Comparison of ENCODE assay signal across 9 cellular contexts in the genomic region with DNA sequence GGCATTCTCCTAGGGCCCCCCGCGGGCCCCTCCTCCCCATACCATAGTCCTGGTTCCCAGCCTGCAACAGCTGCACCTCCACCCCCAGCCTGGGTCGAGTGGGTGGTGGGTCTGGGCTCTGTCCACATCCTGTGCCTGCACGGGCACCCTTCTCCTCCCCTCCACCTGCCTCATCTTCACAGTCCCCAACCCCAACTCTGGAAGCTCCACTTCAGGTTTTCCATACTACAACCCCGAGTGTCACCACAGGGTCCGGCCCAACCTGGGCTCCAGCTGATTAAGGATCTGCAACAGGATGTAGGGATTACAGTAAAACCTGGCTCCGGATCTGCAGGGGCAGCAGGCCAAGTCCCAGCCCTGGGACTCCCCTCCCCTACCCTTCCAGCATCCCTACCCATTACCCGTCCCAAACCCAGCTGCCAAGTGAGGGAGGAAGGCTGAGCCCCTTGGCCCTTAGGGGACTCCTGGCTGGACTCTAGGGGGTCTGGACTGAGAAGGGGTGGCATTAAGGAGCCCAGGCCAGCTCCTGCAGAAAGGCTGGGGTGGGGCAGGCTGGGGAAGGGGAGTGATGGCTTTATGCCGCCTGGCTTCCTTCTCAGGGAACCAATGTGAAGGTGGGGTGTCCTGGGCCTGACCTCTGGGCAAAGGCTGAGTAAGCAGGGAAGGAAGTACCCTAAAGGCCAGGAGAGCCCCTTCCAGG.
DNase-seq lines count a peak whose midpoint lies in the region; ATAC-seq and TF ChIP-seq lines count a peak whose summit lies in the region.
"Had no signal": no experiment of that assay in that cellular context is flagged by ENCODE, and none has a peak within 500 bp of the region (broad histone marks: within the 10 kb centered on the region; RNA-seq: fewer than 3 reads in every experiment).

No MANE protein-coding gene starts in this region.

- no peaks in the 10 kb centered on the region for H3K27me3 ChIP-seq in osteoblast (ENCODE audit: insufficient read depth, low read length)

- no peaks in the 10 kb centered on the region for H3K27me3 Mint-ChIP-seq in activated naive CD8-positive, alpha-beta T cell treated with anti-CD3 and anti-CD28 coated beads for 36 hours
- H3K27me3 Mint-ChIP-seq in activated naive CD8-positive, alpha-beta T cell treated with anti-CD3 and anti-CD28 coated beads, Interleukin-2, amount 50 U/mL, for 24 hours = no peaks in the 10 kb centered on the region
- H3K27me3 Mint-ChIP-seq in effector memory CD8-positive, alpha-beta T cell = no peaks in the 10 kb centered on the region

- H3K9me3 Mint-ChIP-seq in activated naive CD8-positive, alpha-beta T cell treated with anti-CD3 and anti-CD28 coated beads for 36 hours = no peaks in the 10 kb centered on the region
- H3K9me3 Mint-ChIP-seq in activated naive CD8-positive, alpha-beta T cell treated with anti-CD3 and anti-CD28 coated beads, Interleukin-2, amount 50 U/mL, for 24 hours = no peaks in the 10 kb centered on the region
- H3K9me3 Mint-ChIP-seq in effector memory CD8-positive, alpha-beta T cell = no peaks in the 10 kb centered on the region

- H3K4me3 ChIP-seq in osteoblast (ENCODE audit: insufficient read depth, low read length) = no peak overlapping the region
- H3K4me3 ChIP-seq: skin epidermis had no signal

- DNase-seq in activated naive CD8-positive, alpha-beta T cell treated with anti-CD3 and anti-CD28 coated beads for 36 hours = peak; percentile 18
- no peak for DNase-seq in activated naive CD8-positive, alpha-beta T cell treated with anti-CD3 and anti-CD28 coated beads, Interleukin-2, amount 50 U/mL, for 24 hours
- DNase-seq in NCI-H524 (lab: John Stamatoyannopoulos, UW) (peak; percentile 95 to 96), retina (peak; percentile 83), C1 segment of cervical spinal cord (lab: John Stamatoyannopoulos, UW) (no peak), osteoblast (ENCODE audit: insufficient read length, low spot score, missing footprints) (no peak), middle frontal gyrus (ENCODE audit: extremely low spot score, low spot score) (no peak)
- no peak for DNase-seq in effector memory CD8-positive, alpha-beta T cell

- no peak overlapping the region for H3K4me3 Mint-ChIP-seq in activated naive CD8-positive, alpha-beta T cell treated with anti-CD3 and anti-CD28 coated beads for 36 hours
- H3K4me3 Mint-ChIP-seq in activated naive CD8-positive, alpha-beta T cell treated with anti-CD3 and anti-CD28 coated beads, Interleukin-2, amount 50 U/mL, for 24 hours = no peak overlapping the region
- peak overlapping the region in 1 of 2 donors; percentile 29 for H3K4me3 Mint-ChIP-seq in effector memory CD8-positive, alpha-beta T cell

- H3K36me3 Mint-ChIP-seq in activated naive CD8-positive, alpha-beta T cell treated with anti-CD3 and anti-CD28 coated beads for 36 hours = no peaks in the 10 kb centered on the region
- H3K36me3 Mint-ChIP-seq in activated naive CD8-positive, alpha-beta T cell treated with anti-CD3 and anti-CD28 coated beads, Interleukin-2, amount 50 U/mL, for 24 hours (ENCODE audit: low read depth) = no peaks in the 10 kb centered on the region
- H3K36me3 Mint-ChIP-seq in effector memory CD8-positive, alpha-beta T cell (ENCODE audit: insufficient read depth) = peaks cover 46% of the 10 kb centered on the region

- H3K4me1 Mint-ChIP-seq in activated naive CD8-positive, alpha-beta T cell treated with anti-CD3 and anti-CD28 coated beads for 36 hours = peaks cover 5% of the 10 kb centered on the region
- peaks cover 2% of the 10 kb centered on the region for H3K4me1 Mint-ChIP-seq in activated naive CD8-positive, alpha-beta T cell treated with anti-CD3 and anti-CD28 coated beads, Interleukin-2, amount 50 U/mL, for 24 hours
- peaks cover 43 to 57% of the 10 kb centered on the region in 2 donors for H3K4me1 Mint-ChIP-seq in effector memory CD8-positive, alpha-beta T cell (ENCODE audit: low read depth in 2 of 2)

- no peaks in the 10 kb centered on the region for H3K36me3 ChIP-seq in osteoblast (ENCODE audit: insufficient read depth, low read length)

- H3K27ac Mint-ChIP-seq in activated naive CD8-positive, alpha-beta T cell treated with anti-CD3 and anti-CD28 coated beads for 36 hours = no peak overlapping the region
- H3K27ac Mint-ChIP-seq in activated naive CD8-positive, alpha-beta T cell treated with anti-CD3 and anti-CD28 coated beads, Interleukin-2, amount 50 U/mL, for 24 hours = no peak overlapping the region
- H3K27ac Mint-ChIP-seq in effector memory CD8-positive, alpha-beta T cell = peak overlapping the region; percentile 31 to 38

- H2AFZ ChIP-seq in osteoblast (ENCODE audit: low read length) = no peak overlapping the region

- no peaks in the 10 kb centered on the region for H3K9me3 ChIP-seq in osteoblast (ENCODE audit: low read depth, low read length)

- no peak overlapping the region for H3K27ac ChIP-seq in osteoblast (ENCODE audit: low read depth, low read length)

- H4K20me1 ChIP-seq in osteoblast (ENCODE audit: insufficient read depth, low read length) = no peaks in the 10 kb centered on the region

- no peak for ATAC-seq in activated naive CD8-positive, alpha-beta T cell treated with anti-CD3 and anti-CD28 coated beads, Interleukin-2, amount 50 U/mL, for 24 hours
- ATAC-seq in effector memory CD8-positive, alpha-beta T cell (replicated peaks) = no peak

- no peak for TF ChIP-seq CTCF in osteoblast (IDR thresholded peaks at IDR 0.05; ENCODE audit: extremely low read depth, low read depth, low read length)

- no peaks in the 10 kb centered on the region for H3K4me1 ChIP-seq in osteoblast (ENCODE audit: insufficient read depth, low read length)

- no peaks in the 10 kb centered on the region for H3K79me2 ChIP-seq in osteoblast (ENCODE audit: insufficient read depth, low read length)

- no peak overlapping the region for H3K4me2 ChIP-seq in osteoblast (ENCODE audit: insufficient read depth, low read length)

Comparison
In these comparisons a context has a peak if more than half of its experiments do, and no peak if none do; other contexts are left out.
1. DNase-seq: peak in activated naive CD8-positive, alpha-beta T cell treated with anti-CD3 and anti-CD28 coated beads for 36 hours (single experiment), NCI-H524 (2 of 2) and retina (single experiment); none in activated naive CD8-positive, alpha-beta T cell treated with anti-CD3 and anti-CD28 coated beads, Interleukin-2, amount 50 U/mL, for 24 hours (single experiment), effector memory CD8-positive, alpha-beta T cell (0 of 3), C1 segment of cervical spinal cord (0 of 14), osteoblast (single experiment) and middle frontal gyrus (single experiment).
2. H3K27ac Mint-ChIP-seq: peak in effector memory CD8-positive, alpha-beta T cell (2 of 2); none in activated naive CD8-positive, alpha-beta T cell treated with anti-CD3 and anti-CD28 coated beads for 36 hours (single experiment) and activated naive CD8-positive, alpha-beta T cell treated with anti-CD3 and anti-CD28 coated beads, Interleukin-2, amount 50 U/mL, for 24 hours (single experiment).